ENCODE assay signal across 12 cellular contexts in the genomic region with DNA sequence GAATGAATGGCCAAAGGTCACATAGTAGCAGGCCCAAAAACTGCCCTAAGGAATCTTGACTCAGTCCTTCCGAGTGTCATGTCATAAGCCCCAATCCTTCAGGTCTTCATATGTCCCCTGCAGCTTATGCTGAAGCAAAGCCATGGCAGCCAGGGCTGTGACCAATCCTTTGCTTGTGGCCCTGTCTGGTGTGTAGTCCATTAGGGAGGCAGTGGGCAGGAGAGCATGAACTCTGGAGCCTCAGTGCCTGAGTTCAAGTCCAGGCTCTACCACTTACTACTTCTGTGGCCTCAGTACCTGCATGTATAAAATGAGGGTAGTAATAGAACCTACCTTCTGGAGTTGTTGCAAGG. TPM values are rescaled to one million over a fixed set of nuclear protein-coding genes. Genes with fewer than 3 reads are reported as not detected.
DNase-seq lines count a peak whose midpoint lies in the region; ATAC-seq and TF ChIP-seq lines count a peak whose summit lies in the region.
"Had no signal": no experiment of that assay in that cellular context is flagged by ENCODE, and none has a peak within 500 bp of the region (broad histone marks: within the 10 kb centered on the region; RNA-seq: fewer than 3 reads in every experiment).

No MANE protein-coding gene starts in this region.

- H2BK5ac ChIP-seq in mesendoderm (ENCODE audit: low read length), result no peak overlapping the region

- peaks cover 47% of the 10 kb centered on the region for H3K36me3 Mint-ChIP-seq in activated naive CD4-positive, alpha-beta T cell treated with anti-CD3 and anti-CD28 coated beads, Interleukin-2, amount 10 ng/mL, durations not matched to agents 7 days and 5 days

- no peak overlapping the region for H4K5ac ChIP-seq in mesendoderm (ENCODE audit: low read length)

- H3K18ac ChIP-seq in mesendoderm (ENCODE audit: low read length), result no peak overlapping the region

- peak overlapping the region; percentile 17 for H3K56ac ChIP-seq in mesendoderm (ENCODE audit: low read length)

- H3K9me3 Mint-ChIP-seq in activated naive CD4-positive, alpha-beta T cell treated with anti-CD3 and anti-CD28 coated beads, Interleukin-2, amount 10 ng/mL, durations not matched to agents 7 days and 5 days, result no peaks in the 10 kb centered on the region

- no peak overlapping the region for H3K23ac ChIP-seq in mesendoderm (ENCODE audit: low read length)

- H3K27ac ChIP-seq in ascending aorta (peak overlapping the region; percentile 27 to 89), mesendoderm (ENCODE audit: low read depth, low read length) (no peak overlapping the region), thoracic aorta (peak overlapping the region; percentile 92 to 93)
- H3K27ac ChIP-seq: SJCRH30 had no signal

- no peak overlapping the region for H3K4me3 ChIP-seq in ascending aorta
- no peak overlapping the region for H3K4me3 ChIP-seq in mesendoderm (ENCODE audit: low read length)
- no peak overlapping the region for H3K4me3 ChIP-seq in thoracic aorta
- H3K4me3 ChIP-seq: SJCRH30 had no signal

- DNase-seq in activated naive CD4-positive, alpha-beta T cell treated with anti-CD3 and anti-CD28 coated beads, Interleukin-2, amount 10 ng/mL, durations not matched to agents 7 days and 5 days, result no peak
- DNase-seq in activated naive CD4-positive, alpha-beta T cell treated with Interleukin-2 at 50 U/mL for 16 hours, result no peak
- DNase-seq in ascending aorta (ENCODE audit: low spot score in 2 of 2) (no peak), mesendoderm (peak; percentile 31), thoracic aorta (ENCODE audit: low spot score) (no peak), cerebellar nuclear complex (lab: John Stamatoyannopoulos, UW) (no peak), GM10266 (ENCODE audit: extremely low spot score) (no peak), COLO829 (ENCODE audit: low spot score) (no peak)
- DNase-seq: activated CD4-positive, alpha-beta T cell treated with anti-CD3 and anti-CD28 coated beads, Interleukin-2, amount 50 U/mL, for 1 hour; amniotic stem cell; HCEC 1CT; SJCRH30 had no signal

- no peak overlapping the region for H3K4me2 ChIP-seq in mesendoderm (ENCODE audit: low read length)

- peaks cover 30 to 79% of the 10 kb centered on the region in 2 donors for H3K4me1 ChIP-seq in ascending aorta
- H3K4me1 ChIP-seq in mesendoderm (ENCODE audit: control insufficient read depth, low read depth, low read length), result peaks cover 38% of the 10 kb centered on the region
- peaks cover 64 to 89% of the 10 kb centered on the region in 2 donors for H3K4me1 ChIP-seq in thoracic aorta (ENCODE audit: control insufficient read depth in 1 of 2, low read depth in 2 of 2)

- H3K79me1 ChIP-seq in mesendoderm (ENCODE audit: low read length), result peaks cover 28% of the 10 kb centered on the region

- ATAC-seq in thoracic aorta (ENCODE audit: insufficient number of reproducible peaks, low FRiP score, low read depth), result no peak

- no peak overlapping the region for H4K8ac ChIP-seq in mesendoderm (ENCODE audit: low read depth, low read length)

- TF ChIP-seq CTCF in ascending aorta (IDR thresholded peaks at IDR 0.05) (no peak), thoracic aorta (IDR thresholded peaks at IDR 0.05) (no peak), GM10266 (IDR thresholded peaks at IDR 0.05; ENCODE audit: control insufficient read depth, insufficient read depth, low read depth, missing control alignments) (no peak)

- H3K4me3 Mint-ChIP-seq in activated naive CD4-positive, alpha-beta T cell treated with anti-CD3 and anti-CD28 coated beads, Interleukin-2, amount 10 ng/mL, durations not matched to agents 7 days and 5 days, result no peak overlapping the region

- intact Hi-C loops in ascending aorta (cut with DNase I), result loop anchor here (10.0 kb wide), 1 partner anchor 1290 kb away; no protein-coding TSS in a partner anchor

- H3K4me1 Mint-ChIP-seq in activated naive CD4-positive, alpha-beta T cell treated with anti-CD3 and anti-CD28 coated beads, Interleukin-2, amount 10 ng/mL, durations not matched to agents 7 days and 5 days, result peaks cover 96% of the 10 kb centered on the region

- no peak overlapping the region for H3K9ac ChIP-seq in mesendoderm (ENCODE audit: low read length)

- peaks cover 5% of the 10 kb centered on the region for H3K27me3 Mint-ChIP-seq in activated naive CD4-positive, alpha-beta T cell treated with anti-CD3 and anti-CD28 coated beads, Interleukin-2, amount 10 ng/mL, durations not matched to agents 7 days and 5 days

- H3K36me3 ChIP-seq in ascending aorta, result peaks cover 16 to 18% of the 10 kb centered on the region in 2 donors
- H3K36me3 ChIP-seq in mesendoderm (ENCODE audit: control insufficient read depth, insufficient read depth, low read length), result peaks cover 5% of the 10 kb centered on the region
- H3K36me3 ChIP-seq in thoracic aorta, result peaks cover 17% of the 10 kb centered on the region

- H3K27ac Mint-ChIP-seq in activated naive CD4-positive, alpha-beta T cell treated with anti-CD3 and anti-CD28 coated beads, Interleukin-2, amount 10 ng/mL, durations not matched to agents 7 days and 5 days, result peak overlapping the region; percentile 49

- H2BK15ac ChIP-seq in mesendoderm (replicated peaks; ENCODE audit: low read depth), result no peak overlapping the region

- no peak overlapping the region for H2BK120ac ChIP-seq in mesendoderm (ENCODE audit: low read depth, low read length)

- CTCF ChIA-PET in activated naive CD4-positive, alpha-beta T cell treated with anti-CD3 and anti-CD28 coated beads, Interleukin-2, amount 10 ng/mL, durations not matched to agents 7 days and 5 days (lab: Charles Lee), result no interaction called here

- no peak overlapping the region for H3K4ac ChIP-seq in mesendoderm (ENCODE audit: low read depth, low read length)

- H3K27me3 ChIP-seq in ascending aorta, result no peaks in the 10 kb centered on the region
- no peaks in the 10 kb centered on the region for H3K27me3 ChIP-seq in mesendoderm (ENCODE audit: insufficient read depth, low read length, poor library complexity)
- no peaks in the 10 kb centered on the region for H3K27me3 ChIP-seq in thoracic aorta (replicated peaks; ENCODE audit: insufficient read depth)
- H3K27me3 ChIP-seq: SJCRH30 had no signal

- H2AK5ac ChIP-seq in mesendoderm (ENCODE audit: low read length), result no peak overlapping the region

- H3K9me3 ChIP-seq in ascending aorta (no peaks in the 10 kb centered on the region), thoracic aorta (no peaks in the 10 kb centered on the region)
- H3K9me3 ChIP-seq: SJCRH30 had no signal

- H3K79me2 ChIP-seq in mesendoderm (ENCODE audit: control insufficient read depth, insufficient read depth, low read length), result peaks cover 52% of the 10 kb centered on the region

- no CpG with 5 or more reads among the region's 1 CpG for WGBS in mesendoderm (ENCODE audit: extremely low coverage, insufficient coverage, low lambda C conversion rate)

RNA-seq across cellular contexts. Expression of a gene that starts 20.3 kb away (rescaled TPM):
- total RNA-seq in ascending aorta (134 TPM), thoracic aorta (10 to 100 TPM; 63.2 to 71.5 TPM)
- 20.7 TPM for polyA plus RNA-seq in mesendoderm (2013, experiment 1 of 2)
- polyA plus RNA-seq in mesendoderm (2013, experiment 2 of 2), result 21.8 TPM
